ENCODE assay signal across 8 cellular contexts in the genomic region with DNA sequence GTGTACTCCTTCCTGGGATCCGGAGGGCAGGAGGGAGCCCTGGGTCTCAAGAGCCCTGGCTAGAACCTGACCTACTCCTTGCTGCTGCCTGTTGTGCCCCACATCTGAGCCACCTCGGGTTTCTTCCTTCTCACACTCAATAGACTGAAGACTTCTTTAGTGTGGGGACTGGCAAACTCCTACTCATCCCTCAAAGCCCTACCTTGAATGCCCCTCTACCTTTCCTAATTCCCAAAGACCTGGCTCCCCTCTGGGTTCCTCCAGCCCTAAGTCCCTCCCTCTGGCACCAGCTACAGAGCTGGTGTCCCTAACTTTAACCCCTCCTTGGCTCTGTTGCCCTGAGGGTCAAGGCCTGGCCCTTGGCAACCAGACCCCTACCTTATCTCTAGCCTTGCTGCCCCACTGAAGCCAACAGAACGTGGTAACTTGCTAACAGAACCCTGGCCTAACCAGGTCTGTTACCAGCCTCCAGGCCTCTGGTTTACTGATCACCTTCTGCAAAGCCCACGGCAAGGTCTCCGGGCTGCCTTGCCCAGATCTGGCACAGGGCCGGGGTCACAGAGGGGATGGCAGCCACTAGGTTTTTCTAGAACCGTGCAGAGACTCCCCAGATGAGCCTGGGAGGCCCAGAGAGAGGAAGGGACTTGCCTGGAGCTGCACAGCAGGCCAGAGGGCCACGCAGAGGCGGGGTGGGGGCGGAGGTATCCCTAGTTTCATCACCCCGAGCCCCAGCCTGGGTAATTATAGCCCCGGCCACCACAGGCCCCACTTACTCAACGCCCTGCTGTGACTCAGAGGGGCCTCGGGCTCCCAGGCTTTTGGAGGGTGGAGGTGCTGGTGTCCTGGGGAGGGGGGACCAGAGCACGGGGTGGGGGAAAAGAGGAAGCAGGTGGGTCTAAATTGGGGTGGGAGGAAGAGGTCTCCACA. TPM values are rescaled to one million over a fixed set of nuclear protein-coding genes. Genes with fewer than 3 reads are reported as not detected.
DNase-seq lines count a peak whose midpoint lies in the region; ATAC-seq, FAIRE-seq and TF ChIP-seq lines count a peak whose summit lies in the region.

No MANE protein-coding gene starts in this region.

- H3K79me2 ChIP-seq in keratinocyte (ENCODE audit: control insufficient read depth, insufficient read depth, low read length): peaks cover 80% of the 10 kb centered on the region

- peak overlapping the region; percentile 24 to 61 (median 57) for H3K4me3 ChIP-seq in keratinocyte (ENCODE audit: control insufficient read depth in 2 of 3, extremely low read depth in 1 of 3, insufficient read depth in 2 of 3, low read depth in 1 of 3, low read length in 3 of 3)

- peaks cover 43% of the 10 kb centered on the region for H4K20me1 ChIP-seq in keratinocyte (ENCODE audit: control insufficient read depth, extremely low read depth, insufficient read depth, low read length)

- H3K9me3 ChIP-seq in keratinocyte (ENCODE audit: control insufficient read depth, low read depth, low read length): no peaks in the 10 kb centered on the region

- H3K4me1 Mint-ChIP-seq in activated T-helper 17 cell treated with anti-CD3 and anti-CD28 coated beads, Interleukin-2, amount 50 U/mL, for 72 hours: peaks cover 28% of the 10 kb centered on the region

- H3K9me1 ChIP-seq in keratinocyte (ENCODE audit: control insufficient read depth, extremely low read depth, insufficient read depth, low read length): peaks cover 5% of the 10 kb centered on the region

- no peaks in the 10 kb centered on the region for H3K27me3 Mint-ChIP-seq in activated T-helper 17 cell treated with anti-CD3 and anti-CD28 coated beads, Interleukin-2, amount 50 U/mL, for 72 hours

- dilution Hi-C loops in keratinocyte (cut with MboI; ENCODE audit: extremely low pct_ligation_motif_present, low sequenced_read_pairs): no loop called here

- peaks cover 26% of the 10 kb centered on the region for H3K4me1 ChIP-seq in keratinocyte (ENCODE audit: control insufficient read depth, extremely low read depth, insufficient read depth, low read length)

- H2AFZ ChIP-seq in keratinocyte (ENCODE audit: control insufficient read depth, low read length): no peak overlapping the region

- H3K4me2 ChIP-seq in keratinocyte (ENCODE audit: control insufficient read depth, extremely low read depth, insufficient read depth, low read depth, low read length): peak overlapping the region; percentile 83

- ATAC-seq in activated T-helper 17 cell treated with anti-CD3 and anti-CD28 coated beads, Interleukin-2, amount 50 U/mL, for 72 hours (replicated peaks): peak; percentile 92
- ATAC-seq in GM18517 (IDR thresholded peaks at IDR 0.05; ENCODE audit: unreplicated experiment) (no peak), GM19463 (IDR thresholded peaks at IDR 0.05; ENCODE audit: unreplicated experiment) (no peak)

- TF ChIP-seq CTCF in keratinocyte (optimal IDR thresholded peaks at IDR 0.05 in 1 of 3, IDR thresholded peaks at IDR 0.05 in 1 of 3, conservative IDR thresholded peaks at IDR 0.05 in 1 of 3; ENCODE audit: extremely low read depth in 1 of 3, insufficient read depth in 2 of 3, low read length in 3 of 3): no peak

- H3K9ac ChIP-seq in keratinocyte (ENCODE audit: control insufficient read depth, extremely low read depth, insufficient read depth, low read length): peak overlapping the region; percentile 85

- peaks cover 87% of the 10 kb centered on the region for H3K36me3 Mint-ChIP-seq in activated T-helper 17 cell treated with anti-CD3 and anti-CD28 coated beads, Interleukin-2, amount 50 U/mL, for 72 hours (ENCODE audit: low read depth)

- H3K27ac ChIP-seq in keratinocyte (ENCODE audit: control insufficient read depth, insufficient read depth, low read length) (peak overlapping the region; percentile 92), substantia nigra (ENCODE audit: low read depth, low read length, poor library complexity, severe bottlenecking) (peak overlapping the region; percentile 87)

- no peaks in the 10 kb centered on the region for H3K27me3 ChIP-seq in keratinocyte (ENCODE audit: control insufficient read depth, extremely low read depth, insufficient read depth, low read length)

- H3K27ac Mint-ChIP-seq in activated T-helper 17 cell treated with anti-CD3 and anti-CD28 coated beads, Interleukin-2, amount 50 U/mL, for 72 hours: peak overlapping the region; percentile 79

- FAIRE-seq in keratinocyte (lab: Jason Lieb, UNC): peak; percentile 36

- no peaks in the 10 kb centered on the region for H3K9me3 Mint-ChIP-seq in activated T-helper 17 cell treated with anti-CD3 and anti-CD28 coated beads, Interleukin-2, amount 50 U/mL, for 72 hours

- peaks cover 31 to 46% of the 10 kb centered on the region in 2 experiments for H3K36me3 ChIP-seq in keratinocyte (ENCODE audit: control insufficient read depth in 2 of 2, extremely low read depth in 1 of 2, insufficient read depth in 2 of 2, low read length in 2 of 2)

- H3K4me3 Mint-ChIP-seq in activated T-helper 17 cell treated with anti-CD3 and anti-CD28 coated beads, Interleukin-2, amount 50 U/mL, for 72 hours: peak overlapping the region; percentile 50

- DNase-seq in activated CD4-positive, alpha-beta T cell treated with anti-CD3 and anti-CD28 coated beads for 48 hours: peak; percentile 46
- DNase-seq in activated CD4-positive, alpha-beta T cell treated with anti-CD3 and anti-CD28 coated beads for 4 hours: no peak
- DNase-seq in keratinocyte (ENCODE audit: low read depth, low spot score): no peak
- DNase-seq in substantia nigra (lab: John Stamatoyannopoulos, UW): peak in 2 of 49 donors; percentile 18 to 47
- DNase-seq in anterior cingulate cortex (lab: John Stamatoyannopoulos, UW): no peak

RNA-seq across cellular contexts. Expression of a gene that starts 15.3 kb away (rescaled TPM):
- 10 to 100 TPM; 38.5 to 41.3 TPM for total RNA-seq in activated T-helper 17 cell treated with anti-CD3 and anti-CD28 coated beads, Interleukin-2, amount 50 U/mL, for 72 hours
- polyA plus RNA-seq in keratinocyte: 3.7 to 9.8 TPM (median 7.2 TPM) in 3 replicates
- polyA plus RNA-seq in keratinocyte (2011; ENCODE audit: low read depth): 18.6 TPM
- polyA plus RNA-seq in keratinocyte (2011; cell fraction: cytosol; rRNA removed): 4.8 and 14.2 TPM in 2 replicates
- polyA plus RNA-seq in keratinocyte (2011; cell fraction: nucleus; rRNA removed): 15.6 and 25.3 TPM in 2 replicates
- polyA plus RNA-seq in keratinocyte (2012; ENCODE audit: low replicate concordance): 23.6 and 24.7 TPM in 2 replicates
- 5.2 to 12.8 TPM (median 7.7 TPM) in 3 replicates for polyA minus RNA-seq in keratinocyte
- 60.4 TPM for polyA minus RNA-seq in keratinocyte (2011; cell fraction: cytosol; rRNA and poly(A)+ RNA removed)
- polyA minus RNA-seq in keratinocyte (2011; cell fraction: nucleus; rRNA and poly(A)+ RNA removed): 35.8 and 46.1 TPM in 2 replicates

RNA-seq across cellular contexts. Expression of a gene that starts 43.9 kb away (rescaled TPM):
- 10 to 100 TPM; 32.8 to 39.1 TPM for total RNA-seq in activated T-helper 17 cell treated with anti-CD3 and anti-CD28 coated beads, Interleukin-2, amount 50 U/mL, for 72 hours
- 6.1 to 11.4 TPM (median 7.5 TPM) in 3 replicates for polyA plus RNA-seq in keratinocyte
- 18.7 TPM for polyA plus RNA-seq in keratinocyte (2011; ENCODE audit: low read depth)
- 6.4 and 13.1 TPM in 2 replicates for polyA plus RNA-seq in keratinocyte (2011; cell fraction: cytosol; rRNA removed)
- 12.7 and 17.1 TPM in 2 replicates for polyA plus RNA-seq in keratinocyte (2011; cell fraction: nucleus; rRNA removed)
- 20.0 and 20.7 TPM in 2 replicates for polyA plus RNA-seq in keratinocyte (2012; ENCODE audit: low replicate concordance)
- 7.4 to 42.2 TPM (median 7.6 TPM) in 3 replicates for polyA minus RNA-seq in keratinocyte
- polyA minus RNA-seq in keratinocyte (2011; cell fraction: cytosol; rRNA and poly(A)+ RNA removed): 7.7 TPM
- 8.4 and 9.0 TPM in 2 replicates for polyA minus RNA-seq in keratinocyte (2011; cell fraction: nucleus; rRNA and poly(A)+ RNA removed)
